14 cellular contexts compared by ENCODE assay signal in genomic region chr22:41541484-41541883, GRCh38. TPM values are rescaled to one million over a fixed set of nuclear protein-coding genes. Genes with fewer than 3 reads are reported as not detected.
DNase-seq lines count a peak whose midpoint lies in the region; ATAC-seq and TF ChIP-seq lines count a peak whose summit lies in the region.
"Had no signal": no experiment of that assay in that cellular context is flagged by ENCODE, and none has a peak within 500 bp of the region (broad histone marks: within the 10 kb centered on the region; RNA-seq: fewer than 3 reads in every experiment).

No MANE protein-coding gene starts in this region.

- no peaks in the 10 kb centered on the region for H3K9me3 Mint-ChIP-seq in activated naive CD4-positive, alpha-beta T cell treated with anti-CD3 and anti-CD28 coated beads, Interleukin-2, amount 50 U/mL, for 72 hours
- H3K9me3 Mint-ChIP-seq in activated B cell treated with CpG ODN at 0.5 μM for 24 hours (no peaks in the 10 kb centered on the region), glutamatergic neuron (ENCODE audit: unreplicated experiment) (no peaks in the 10 kb centered on the region), type B pancreatic cell (no peaks in the 10 kb centered on the region)

- H3K4me3 Mint-ChIP-seq in activated B cell treated with CpG ODN at 0.5 μM for 24 hours, result peak overlapping the region; percentile 16
- H3K4me3 Mint-ChIP-seq in glutamatergic neuron (ENCODE audit: unreplicated experiment), result peak overlapping the region; percentile 8
- peak overlapping the region; percentile 70 for H3K4me3 Mint-ChIP-seq in type B pancreatic cell

- H3K36me3 ChIP-seq in right atrium auricular region, result no peaks in the 10 kb centered on the region

- no peak overlapping the region for H3K4me3 ChIP-seq in right atrium auricular region
- H3K4me3 ChIP-seq: SJSA1, tibial artery had no signal

- no peaks in the 10 kb centered on the region for H3K9me3 ChIP-seq in right atrium auricular region
- H3K9me3 ChIP-seq: SJSA1, tibial artery had no signal

- no peak for ATAC-seq in activated naive CD4-positive, alpha-beta T cell treated with anti-CD3 and anti-CD28 coated beads, Interleukin-2, amount 50 U/mL, for 72 hours
- ATAC-seq in activated B cell treated with CpG ODN at 0.5 μM for 24 hours (ENCODE audit: low read depth) (no peak), GM19467 (IDR thresholded peaks at IDR 0.05; ENCODE audit: unreplicated experiment) (no peak)

- TF ChIP-seq CTCF in activated B cell treated with CpG ODN at 0.5 μM for 24 hours (IDR thresholded peaks at IDR 0.05), result no peak
- no peak for TF ChIP-seq CTCF in glutamatergic neuron (IDR thresholded peaks at IDR 0.05; ENCODE audit: partially characterized antibody, unreplicated experiment)
- no peak for TF ChIP-seq CTCF in type B pancreatic cell (conservative IDR thresholded peaks at IDR 0.05)
- TF ChIP-seq CTCF in right atrium auricular region (IDR thresholded peaks at IDR 0.05), result no peak

- no peak for DNase-seq in activated naive CD4-positive, alpha-beta T cell treated with anti-CD3 and anti-CD28 coated beads, Interleukin-2, amount 50 U/mL, for 72 hours (ENCODE audit: low spot score in 2 of 2)
- no peak for DNase-seq in activated naive CD4-positive, alpha-beta T cell treated with Interleukin-2 at 50 U/mL for 16 hours
- no peak for DNase-seq in activated B cell treated with CpG ODN at 0.5 μM for 24 hours
- DNase-seq in glutamatergic neuron, result no peak
- DNase-seq in type B pancreatic cell (ENCODE audit: extremely low spot score, unreplicated experiment), result no peak
- no peak for DNase-seq in NCI-H128 (lab: John Stamatoyannopoulos, UW; ENCODE audit: unreplicated experiment)
- no peak for DNase-seq in right atrium auricular region (ENCODE audit: low spot score)
- DNase-seq: GF-D8, hippocampal formation, NCI-H1092 treated with DMSO at 0.1 percent for 48 hours, NCI-H69, tibial artery had no signal

- CTCF ChIA-PET in activated B cell treated with CpG ODN at 0.5 μM for 24 hours (lab: Charles Lee), result interaction anchor here (2.0 kb wide), 1 partner anchor 9 kb away, joined by 4 read pairs; no protein-coding TSS in a partner anchor

- H3K36me3 Mint-ChIP-seq in activated naive CD4-positive, alpha-beta T cell treated with anti-CD3 and anti-CD28 coated beads, Interleukin-2, amount 50 U/mL, for 72 hours, result peaks cover 11 to 12% of the 10 kb centered on the region in 2 donors
- H3K36me3 Mint-ChIP-seq in activated B cell treated with CpG ODN at 0.5 μM for 24 hours (ENCODE audit: low read depth), result peaks cover 33% of the 10 kb centered on the region
- no peaks in the 10 kb centered on the region for H3K36me3 Mint-ChIP-seq in glutamatergic neuron (ENCODE audit: unreplicated experiment)
- peaks cover 8% of the 10 kb centered on the region for H3K36me3 Mint-ChIP-seq in type B pancreatic cell

- H3K27ac ChIP-seq in right atrium auricular region, result no peak overlapping the region
- H3K27ac ChIP-seq: SJSA1 had no signal

- H3K4me1 ChIP-seq in right atrium auricular region, result peaks cover 0 to 52% of the 10 kb centered on the region in 2 donors

- intact Hi-C loops in activated B cell treated with CpG ODN at 0.5 μM for 24 hours (cut with micrococcal nuclease), result loop anchor here (5.0 kb wide), 1 partner anchor 401 kb away; no protein-coding TSS in a partner anchor

- H3K27ac Mint-ChIP-seq in activated naive CD4-positive, alpha-beta T cell treated with anti-CD3 and anti-CD28 coated beads, Interleukin-2, amount 50 U/mL, for 72 hours, result peak overlapping the region; percentile 2 to 88
- H3K27ac Mint-ChIP-seq in activated B cell treated with CpG ODN at 0.5 μM for 24 hours, result peak overlapping the region; percentile 20
- H3K27ac Mint-ChIP-seq in glutamatergic neuron (ENCODE audit: unreplicated experiment), result peak overlapping the region; percentile 0
- H3K27ac Mint-ChIP-seq in type B pancreatic cell, result peak overlapping the region; percentile 21

- peaks cover 43% of the 10 kb centered on the region for H3K4me1 Mint-ChIP-seq in activated B cell treated with CpG ODN at 0.5 μM for 24 hours
- H3K4me1 Mint-ChIP-seq in glutamatergic neuron (ENCODE audit: low read depth, unreplicated experiment), result peaks cover 10% of the 10 kb centered on the region
- H3K4me1 Mint-ChIP-seq in type B pancreatic cell (ENCODE audit: unreplicated experiment), result peaks cover 30% of the 10 kb centered on the region

- H3K27me3 Mint-ChIP-seq in activated B cell treated with CpG ODN at 0.5 μM for 24 hours, result no peaks in the 10 kb centered on the region
- peaks cover 7% of the 10 kb centered on the region for H3K27me3 Mint-ChIP-seq in glutamatergic neuron (ENCODE audit: unreplicated experiment)
- H3K27me3 Mint-ChIP-seq in type B pancreatic cell, result no peaks in the 10 kb centered on the region

- POLR2A ChIA-PET in activated B cell treated with CpG ODN at 0.5 μM for 24 hours (lab: Charles Lee), result interaction anchor here (0.6 kb wide), 1 partner anchor 330 kb away, joined by 5 read pairs; no protein-coding TSS in a partner anchor

- no peaks in the 10 kb centered on the region for H3K27me3 ChIP-seq in right atrium auricular region
- H3K27me3 ChIP-seq: SJSA1, tibial artery had no signal

RNA-seq across cellular contexts. Expression of gene POLR3H, which starts 2.8 kb away (rescaled TPM):
- total RNA-seq in activated naive CD4-positive, alpha-beta T cell treated with anti-CD3 and anti-CD28 coated beads, Interleukin-2, amount 50 U/mL, for 72 hours, result 10 to 100 TPM; 11.2 to 32.7 TPM
- total RNA-seq in activated B cell treated with CpG ODN at 0.5 μM for 24 hours, result 39.0 and 43.9 TPM in 2 replicates
- 24.6 TPM for total RNA-seq in glutamatergic neuron (ENCODE audit: unreplicated experiment)
- 40.1 and 46.6 TPM in 2 replicates for total RNA-seq in type B pancreatic cell (ENCODE audit: low replicate concordance)
- 10 to 100 TPM; 11.4 to 12.0 TPM for total RNA-seq in right atrium auricular region

RNA-seq across cellular contexts. Expression of gene CSDC2, which starts 19.3 kb away (rescaled TPM):
- total RNA-seq in activated naive CD4-positive, alpha-beta T cell treated with anti-CD3 and anti-CD28 coated beads, Interleukin-2, amount 50 U/mL, for 72 hours, result not detected
- total RNA-seq in activated B cell treated with CpG ODN at 0.5 μM for 24 hours (not detected in 2 replicates), glutamatergic neuron (ENCODE audit: unreplicated experiment) (4.7 TPM), type B pancreatic cell (ENCODE audit: low replicate concordance) (0.12 and 1.8 TPM in 2 replicates), right atrium auricular region (100 to 1,000 TPM; 257 to 324 TPM)
- total RNA-seq: SJSA1 had no signal

RNA-seq across cellular contexts. Expression of gene PMM1, which starts 48.2 kb away (rescaled TPM):
- total RNA-seq in activated naive CD4-positive, alpha-beta T cell treated with anti-CD3 and anti-CD28 coated beads, Interleukin-2, amount 50 U/mL, for 72 hours, result 10 to 100 TPM; 43.4 to 49.9 TPM
- 13.0 and 15.1 TPM in 2 replicates for total RNA-seq in activated B cell treated with CpG ODN at 0.5 μM for 24 hours
- total RNA-seq in glutamatergic neuron (ENCODE audit: unreplicated experiment), result 35.0 TPM
- 33.5 and 35.5 TPM in 2 replicates for total RNA-seq in type B pancreatic cell (ENCODE audit: low replicate concordance)
- total RNA-seq in right atrium auricular region, result 10 to 100 TPM; 17.3 TPM

Comparison
In these comparisons a context has a peak if more than half of its experiments do, and no peak if none do; other contexts are left out.
1. H3K4me3 Mint-ChIP-seq: peak in every context shown above with its lines; median percentile 70 in type B pancreatic cell; 16 in activated B cell treated with CpG ODN at 0.5 μM for 24 hours; 8 in glutamatergic neuron.
2. RNA of gene CSDC2, which starts 19.3 kb away (total RNA-seq): 257 to 324 TPM in right atrium auricular region; 4.7 TPM in glutamatergic neuron (single experiment), 0.12 to 1.8 TPM in type B pancreatic cell, not detected in activated naive CD4-positive, alpha-beta T cell treated with anti-CD3 and anti-CD28 coated beads, Interleukin-2, amount 50 U/mL, for 72 hours and not detected in activated B cell treated with CpG ODN at 0.5 μM for 24 hours; every median in the first group is over 10 times any median in the second.
3. Peak in every context shown above with its lines, with median percentiles within 50 percentile points of each other: H3K27ac Mint-ChIP-seq.